20 cellular contexts compared by ENCODE assay signal in genomic region chr6:111150577-111150976, GRCh38.
DNase-seq lines count a peak whose midpoint lies in the region; ATAC-seq and TF ChIP-seq lines count a peak whose summit lies in the region.
"Had no signal": no experiment of that assay in that cellular context is flagged by ENCODE, and none has a peak within 500 bp of the region (broad histone marks: within the 10 kb centered on the region; RNA-seq: fewer than 3 reads in every experiment).

No MANE protein-coding gene starts in this region.

- peak; percentile 60 for DNase-seq in MCF 10A (ENCODE audit: unreplicated experiment)
- DNase-seq in breast epithelium (ENCODE audit: low spot score in 2 of 2), result no peak
- peak; percentile 89 for DNase-seq in mammary epithelial cell
- DNase-seq in thyroid gland, result no peak
- DNase-seq: CD4-positive, alpha-beta memory T cell; DMS53; EL; HCEC 1CT; NCI-H1417 treated with DMSO at 0.1 percent for 48 hours; NCI-H2029 treated with DMSO at 0.1 percent for 48 hours; NCI-H510A treated with DMSO at 0.1 percent for 48 hours; NCI-H774; SIG-M5 had no signal

- no peak for TF ChIP-seq POLR2A in breast epithelium (IDR thresholded peaks at IDR 0.05)
- no peak for TF ChIP-seq POLR2A in thyroid gland (IDR thresholded peaks at IDR 0.05)

- H3K4me1 ChIP-seq in breast epithelium (no peaks in the 10 kb centered on the region), mammary epithelial cell (ENCODE audit: insufficient read depth, low read length) (peaks cover 4% of the 10 kb centered on the region), thyroid gland (no peaks in the 10 kb centered on the region)
- H3K4me1 ChIP-seq: BLaER1 had no signal

- no peak overlapping the region for H3K9ac ChIP-seq in mammary epithelial cell (ENCODE audit: insufficient read depth, low read length)
- H3K9ac ChIP-seq: BLaER1 had no signal

- H3K4me3 Mint-ChIP-seq in MCF 10A (ENCODE audit: unreplicated experiment) (no peak overlapping the region), nephron (no peak overlapping the region)
- H3K4me3 Mint-ChIP-seq: CD4-positive, alpha-beta memory T cell; GM23338 had no signal

- BruUV-seq in MCF 10A (replicated peaks; lab: Mats Ljungman, UMichigan), result no TSS peak
- no TSS peak for BruUV-seq in mammary epithelial cell (replicated peaks; lab: Mats Ljungman, UMichigan)

- no peaks in the 10 kb centered on the region for H3K36me3 Mint-ChIP-seq in MCF 10A (ENCODE audit: insufficient read depth, unreplicated experiment)
- peaks cover 3% of the 10 kb centered on the region for H3K36me3 Mint-ChIP-seq in nephron (ENCODE audit: low read depth)
- H3K36me3 Mint-ChIP-seq: CD4-positive, alpha-beta memory T cell had no signal

- intact Hi-C loops in MCF 10A (cut with micrococcal nuclease) (no loop called here), breast epithelium (cut with DNase I; ENCODE audit: low total_unique reads) (no loop called here), mammary epithelial cell (cut with micrococcal nuclease) (no loop called here), thyroid gland (cut with DNase I) (no loop called here)

- no peak overlapping the region for H3K4me2 ChIP-seq in mammary epithelial cell (ENCODE audit: insufficient read depth, low read depth, low read length)
- H3K4me2 ChIP-seq: BLaER1, GM23338 had no signal

- H2AFZ ChIP-seq in mammary epithelial cell (ENCODE audit: low read depth, low read length), result no peak overlapping the region
- H2AFZ ChIP-seq: GM23338 had no signal

- dilution Hi-C loops in mammary epithelial cell (cut with HindIII; ENCODE audit: low sequenced_read_pairs), result no loop called here

- H3K27me3 ChIP-seq in breast epithelium (no peaks in the 10 kb centered on the region), mammary epithelial cell (ENCODE audit: insufficient read depth, low read length) (peaks cover 2% of the 10 kb centered on the region), thyroid gland (no peaks in the 10 kb centered on the region)
- H3K27me3 ChIP-seq: BLaER1 had no signal

- WGBS in mammary epithelial cell (ENCODE audit: low coverage, missing lambda C conversion rate), result 0% methylated on average over 1 of the region's 1 CpG
- WGBS in thyroid gland, 2 donors, result 52 to 82% methylated on average over 1 of the region's 1 CpG

- POLR2A ChIA-PET in MCF 10A (lab: Yijun Ruan, JAX), result interaction anchor here (0.5 to 0.9 kb wide), 4 partner anchors 45 to 141 kb away, joined by 3 read pairs; no protein-coding TSS in a partner anchor

- in situ Hi-C loops in mammary epithelial cell (cut with MboI; ENCODE audit: low sequenced_read_pairs in 2 of 2), result no loop called here

- no peaks in the 10 kb centered on the region for H3K79me2 ChIP-seq in mammary epithelial cell (ENCODE audit: insufficient read depth, low read length)

- H3K27me3 Mint-ChIP-seq in MCF 10A (ENCODE audit: insufficient read depth, unreplicated experiment), result no peaks in the 10 kb centered on the region
- H3K27me3 Mint-ChIP-seq in nephron (ENCODE audit: low read depth), result no peaks in the 10 kb centered on the region

- H3K27ac ChIP-seq in breast epithelium (no peak overlapping the region), mammary epithelial cell (ENCODE audit: insufficient read depth, low read depth, low read length) (no peak overlapping the region), thyroid gland (no peak overlapping the region)
- H3K27ac ChIP-seq: BLaER1 had no signal

- H3K9me3 ChIP-seq in breast epithelium (no peaks in the 10 kb centered on the region), mammary epithelial cell (replicated peaks; ENCODE audit: insufficient read depth, low read length) (no peaks in the 10 kb centered on the region), thyroid gland (no peaks in the 10 kb centered on the region)

- ATAC-seq in GM21367 (IDR thresholded peaks at IDR 0.05; ENCODE audit: unreplicated experiment) (no peak), HG02678 (IDR thresholded peaks at IDR 0.05; ENCODE audit: unreplicated experiment) (no peak)
- ATAC-seq: GM12878, GM23338, K562 had no signal

- H3K27ac Mint-ChIP-seq in MCF 10A (ENCODE audit: low read depth, unreplicated experiment), result no peak overlapping the region
- peak overlapping the region in 2 of 3 experiments; percentile 48 to 64 for H3K27ac Mint-ChIP-seq in nephron
- H3K27ac Mint-ChIP-seq: GM23338 had no signal

- no peak for TF ChIP-seq CTCF in MCF 10A (IDR thresholded peaks at IDR 0.05; ENCODE audit: unreplicated experiment)
- no peak for TF ChIP-seq CTCF in breast epithelium (IDR thresholded peaks at IDR 0.05)
- no peak for TF ChIP-seq CTCF in mammary epithelial cell (conservative IDR thresholded peaks at IDR 0.05 in 1 of 2, IDR thresholded peaks at IDR 0.05 in 1 of 2; ENCODE audit: extremely low read depth in 1 of 2, insufficient read depth in 1 of 2, low read depth in 1 of 2, low read length in 2 of 2)
- no peak for TF ChIP-seq CTCF in nephron (IDR thresholded peaks at IDR 0.05; ENCODE audit: unreplicated experiment in 3 of 3)
- no peak for TF ChIP-seq CTCF in thyroid gland (IDR thresholded peaks at IDR 0.05)

- CTCF ChIA-PET in MCF 10A (lab: Yijun Ruan, JAX) (interaction anchor here (0.8 kb wide), 1 partner anchor 51 kb away, joined by 3 read pairs; no protein-coding TSS in a partner anchor), mammary epithelial cell (lab: Charles Lee; ENCODE audit: low non-redundant PET) (no interaction called here)

- H3K9me3 Mint-ChIP-seq in MCF 10A (ENCODE audit: unreplicated experiment), result no peaks in the 10 kb centered on the region
- no peaks in the 10 kb centered on the region for H3K9me3 Mint-ChIP-seq in nephron
- H3K9me3 Mint-ChIP-seq: CD4-positive, alpha-beta memory T cell; GM23338 had no signal

- H3K4me3 ChIP-seq in breast epithelium, result no peak overlapping the region
- H3K4me3 ChIP-seq in mammary epithelial cell (replicated peaks in 1 of 3; ENCODE audit: insufficient read depth in 1 of 3, low read depth in 2 of 3, low read length in 3 of 3), result no peak overlapping the region
- H3K4me3 ChIP-seq in thyroid gland (replicated peaks in 1 of 3), result no peak overlapping the region
- H3K4me3 ChIP-seq: BLaER1, GM12878, GM23338, K562 had no signal

- H3K36me3 ChIP-seq in breast epithelium (no peaks in the 10 kb centered on the region), mammary epithelial cell (ENCODE audit: insufficient read depth, low read length) (no peaks in the 10 kb centered on the region), thyroid gland (no peaks in the 10 kb centered on the region)
- H3K36me3 ChIP-seq: BLaER1 had no signal

- H3K4me1 Mint-ChIP-seq in MCF 10A (ENCODE audit: insufficient read depth, unreplicated experiment) (peaks cover 7% of the 10 kb centered on the region), nephron (peaks cover 5% of the 10 kb centered on the region)
- H3K4me1 Mint-ChIP-seq: GM23338 had no signal

- H4K20me1 ChIP-seq in mammary epithelial cell (ENCODE audit: insufficient read depth, low read length), result no peaks in the 10 kb centered on the region
- H4K20me1 ChIP-seq: BLaER1 had no signal

Comparison
In these comparisons a context has a peak if more than half of its experiments do, and no peak if none do; other contexts are left out.
1. DNase-seq: peak in MCF 10A (single experiment) and mammary epithelial cell (single experiment); none in breast epithelium (0 of 2) and thyroid gland (0 of 2).